ENCODE assay signal across 18 cellular contexts in the genomic region with DNA sequence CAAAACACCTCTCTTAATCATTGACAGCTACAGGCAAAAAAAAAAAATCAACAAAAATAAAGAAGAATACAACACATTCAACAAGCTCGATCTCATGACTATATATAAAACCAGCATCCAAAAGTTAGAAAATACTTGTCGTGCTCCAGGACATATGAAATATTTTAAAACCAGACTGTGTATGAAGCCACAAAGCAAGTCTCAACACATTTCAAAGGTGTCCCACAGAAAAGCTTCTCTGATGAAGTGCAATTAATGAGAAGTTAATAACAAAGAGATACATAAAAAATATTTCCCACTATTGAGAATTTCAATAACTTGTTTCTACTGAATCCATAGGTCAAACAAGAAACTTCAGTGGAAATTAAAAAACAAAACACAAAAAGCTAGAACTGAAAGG.
DNase-seq lines count a peak whose midpoint lies in the region; ATAC-seq, FAIRE-seq and TF ChIP-seq lines count a peak whose summit lies in the region.
"Had no signal": no experiment of that assay in that cellular context is flagged by ENCODE, and none has a peak within 500 bp of the region (broad histone marks: within the 10 kb centered on the region; RNA-seq: fewer than 3 reads in every experiment).

No MANE protein-coding gene starts in this region.

- H3K9me1 ChIP-seq in keratinocyte (ENCODE audit: control insufficient read depth, extremely low read depth, insufficient read depth, low read length): no peaks in the 10 kb centered on the region

- no peak for FAIRE-seq in keratinocyte (lab: Jason Lieb, UNC)
- FAIRE-seq: GM12892, GM18507 had no signal

- H3K4me3 Mint-ChIP-seq in activated T-cell treated with anti-CD3 and anti-CD28 coated beads, Interleukin-2, amount 50 U/mL, for 72 hours: no peak overlapping the region
- H3K4me3 Mint-ChIP-seq: CD14-positive monocyte; CD4-positive, alpha-beta memory T cell had no signal

- H3K4me2 ChIP-seq in keratinocyte (ENCODE audit: control insufficient read depth, extremely low read depth, insufficient read depth, low read depth, low read length): peak overlapping the region; percentile 73
- H3K4me2 ChIP-seq: BLaER1 had no signal

- no peaks in the 10 kb centered on the region for H3K27me3 ChIP-seq in keratinocyte (ENCODE audit: control insufficient read depth, extremely low read depth, insufficient read depth, low read length)
- H3K27me3 ChIP-seq: BLaER1 had no signal

- no peak for ATAC-seq in activated T-cell treated with anti-CD3 and anti-CD28 coated beads, Interleukin-2, amount 50 U/mL, for 72 hours (replicated peaks in 1 of 2)
- no peak for ATAC-seq in HG03469 (IDR thresholded peaks at IDR 0.05; ENCODE audit: unreplicated experiment)

- dilution Hi-C loops in keratinocyte (cut with MboI; ENCODE audit: extremely low pct_ligation_motif_present, low sequenced_read_pairs): no loop called here

- H3K4me1 ChIP-seq in keratinocyte (ENCODE audit: control insufficient read depth, extremely low read depth, insufficient read depth, low read length): peaks cover 16% of the 10 kb centered on the region
- H3K4me1 ChIP-seq: BLaER1, HAP-1 had no signal

- H3K27ac Mint-ChIP-seq in activated T-cell treated with anti-CD3 and anti-CD28 coated beads, Interleukin-2, amount 50 U/mL, for 72 hours: peak overlapping the region; percentile 63
- H3K27ac Mint-ChIP-seq: CD14-positive monocyte; CD4-positive, alpha-beta memory T cell had no signal

- H4K20me1 ChIP-seq in keratinocyte (ENCODE audit: control insufficient read depth, extremely low read depth, insufficient read depth, low read length): no peaks in the 10 kb centered on the region
- H4K20me1 ChIP-seq: BLaER1 had no signal

- H3K79me2 ChIP-seq in keratinocyte (ENCODE audit: control insufficient read depth, insufficient read depth, low read length): no peaks in the 10 kb centered on the region

- peak overlapping the region; percentile 66 for H2AFZ ChIP-seq in keratinocyte (ENCODE audit: control insufficient read depth, low read length)
- H2AFZ ChIP-seq: GM23248 had no signal

- peak overlapping the region; percentile 45 for H3K27ac ChIP-seq in keratinocyte (ENCODE audit: control insufficient read depth, insufficient read depth, low read length)
- H3K27ac ChIP-seq: BLaER1, GM23248 had no signal

- H3K4me1 Mint-ChIP-seq in activated T-cell treated with anti-CD3 and anti-CD28 coated beads, Interleukin-2, amount 50 U/mL, for 72 hours (ENCODE audit: low read depth): no peaks in the 10 kb centered on the region
- H3K4me1 Mint-ChIP-seq: CD4-positive, alpha-beta memory T cell had no signal

- no peaks in the 10 kb centered on the region for H3K9me3 Mint-ChIP-seq in activated T-cell treated with anti-CD3 and anti-CD28 coated beads, Interleukin-2, amount 50 U/mL, for 72 hours
- H3K9me3 Mint-ChIP-seq: CD4-positive, alpha-beta memory T cell had no signal

- H3K9ac ChIP-seq in keratinocyte (ENCODE audit: control insufficient read depth, extremely low read depth, insufficient read depth, low read length): peak overlapping the region; percentile 5
- H3K9ac ChIP-seq: BLaER1, GM23248 had no signal

- H3K4me3 ChIP-seq in epithelial cell of esophagus (ENCODE audit: low read length) (no peak overlapping the region), keratinocyte (ENCODE audit: control insufficient read depth in 2 of 3, extremely low read depth in 1 of 3, insufficient read depth in 2 of 3, low read depth in 1 of 3, low read length in 3 of 3) (peak overlapping the region in 2 of 3 experiments; percentile 8 to 47)
- H3K4me3 ChIP-seq: BLaER1, GM23248, HAP-1 had no signal

- DNase-seq in activated T-cell treated with anti-CD3 and anti-CD28 coated beads, Interleukin-2, amount 50 U/mL, for 72 hours: no peak
- DNase-seq in activated T-cell treated with anti-CD3 and anti-CD28 coated beads, Interleukin-2, amount 50 U/mL, for 48 hours: no peak
- peak; percentile 59 for DNase-seq in epithelial cell of esophagus (ENCODE audit: low read depth)
- peak; percentile 21 for DNase-seq in keratinocyte (ENCODE audit: low read depth, low spot score)
- no peak for DNase-seq in NCI-H526 treated with DMSO at 0.1 percent for 48 hours (lab: John Stamatoyannopoulos, UW)
- DNase-seq in NCI-H345 (lab: John Stamatoyannopoulos, UW): no peak
- DNase-seq: 8988T; CD4-positive, alpha-beta memory T cell; DMS153; DMS79; GDM1; GM23248 had no signal

- no peaks in the 10 kb centered on the region for H3K36me3 Mint-ChIP-seq in activated T-cell treated with anti-CD3 and anti-CD28 coated beads, Interleukin-2, amount 50 U/mL, for 72 hours (ENCODE audit: insufficient read depth in 2 of 2)
- H3K36me3 Mint-ChIP-seq: CD14-positive monocyte; CD4-positive, alpha-beta memory T cell had no signal

- H3K9me3 ChIP-seq in keratinocyte (ENCODE audit: control insufficient read depth, low read depth, low read length): no peaks in the 10 kb centered on the region
- H3K9me3 ChIP-seq: BLaER1, HAP-1 had no signal

- no peak for TF ChIP-seq CTCF in epithelial cell of esophagus (IDR thresholded peaks at IDR 0.05; ENCODE audit: insufficient read depth, low read depth, low read length, missing control alignments)
- no peak for TF ChIP-seq CTCF in keratinocyte (optimal IDR thresholded peaks at IDR 0.05 in 1 of 3, IDR thresholded peaks at IDR 0.05 in 1 of 3, conservative IDR thresholded peaks at IDR 0.05 in 1 of 3; ENCODE audit: extremely low read depth in 1 of 3, insufficient read depth in 2 of 3, low read length in 3 of 3)

- H3K36me3 ChIP-seq in keratinocyte (ENCODE audit: control insufficient read depth in 2 of 2, extremely low read depth in 1 of 2, insufficient read depth in 2 of 2, low read length in 2 of 2): no peaks in the 10 kb centered on the region
- H3K36me3 ChIP-seq: BLaER1, HAP-1 had no signal

- peaks cover 15% of the 10 kb centered on the region for H3K27me3 Mint-ChIP-seq in activated T-cell treated with anti-CD3 and anti-CD28 coated beads, Interleukin-2, amount 50 U/mL, for 72 hours (ENCODE audit: low read depth)

Comparison
In these comparisons a context has a peak if more than half of its experiments do, and no peak if none do; other contexts are left out.
1. DNase-seq: peak in epithelial cell of esophagus (single experiment) and keratinocyte (single experiment); none in activated T-cell treated with anti-CD3 and anti-CD28 coated beads, Interleukin-2, amount 50 U/mL, for 72 hours (0 of 2), activated T-cell treated with anti-CD3 and anti-CD28 coated beads, Interleukin-2, amount 50 U/mL, for 48 hours (0 of 2), NCI-H526 treated with DMSO at 0.1 percent for 48 hours (single experiment) and NCI-H345 (single experiment).